ENCODE assay signal across 10 cellular contexts in genomic region chr15:29968099-29968892, GRCh38.
DNase-seq lines count a peak whose midpoint lies in the region; ATAC-seq and TF ChIP-seq lines count a peak whose summit lies in the region.
"Had no signal": no experiment of that assay in that cellular context is flagged by ENCODE, and none has a peak within 500 bp of the region (broad histone marks: within the 10 kb centered on the region; RNA-seq: fewer than 3 reads in every experiment).

No MANE protein-coding gene starts in this region.

- no peaks in the 10 kb centered on the region for H3K36me3 ChIP-seq in GM23248 (ENCODE audit: low read depth)
- no peaks in the 10 kb centered on the region for H3K36me3 ChIP-seq in WERI-Rb-1
- H3K36me3 ChIP-seq in rectal smooth muscle tissue (ENCODE audit: control insufficient read depth, insufficient read depth, low read length) = no peaks in the 10 kb centered on the region

- H3K4me2 ChIP-seq in GM23248 (ENCODE audit: unreplicated experiment) = peak overlapping the region; percentile 48

- no peaks in the 10 kb centered on the region for H3F3A ChIP-seq in GM23248 (ENCODE audit: insufficient read depth)

- ATAC-seq in right cardiac atrium (peak; percentile 21 to 48), sciatic nerve (no peak)

- no peaks in the 10 kb centered on the region for H3K9me3 ChIP-seq in GM23248 (ENCODE audit: low read depth)
- H3K9me3 ChIP-seq in WERI-Rb-1 (ENCODE audit: severe bottlenecking) = no peaks in the 10 kb centered on the region
- H3K9me3 ChIP-seq in right cardiac atrium (ENCODE audit: control insufficient read depth, low read length) = peaks cover 5% of the 10 kb centered on the region

- H3K27me3 ChIP-seq in GM23248 (replicated peaks; ENCODE audit: insufficient read depth) = peaks cover 80% of the 10 kb centered on the region
- no peaks in the 10 kb centered on the region for H3K27me3 ChIP-seq in WERI-Rb-1 (ENCODE audit: insufficient read depth, low read depth, severe bottlenecking)
- no peaks in the 10 kb centered on the region for H3K27me3 ChIP-seq in right cardiac atrium (ENCODE audit: control insufficient read depth, insufficient read depth)
- H3K27me3 ChIP-seq in rectal smooth muscle tissue (ENCODE audit: control insufficient read depth, insufficient read depth, low read length) = peaks cover 11% of the 10 kb centered on the region

- H2AFZ ChIP-seq in GM23248 = no peak overlapping the region

- H3K4me1 ChIP-seq in GM23248 (ENCODE audit: insufficient read depth) (no peaks in the 10 kb centered on the region), right cardiac atrium (ENCODE audit: control insufficient read depth, insufficient read depth, low read length) (peaks cover 6% of the 10 kb centered on the region), rectal smooth muscle tissue (ENCODE audit: control insufficient read depth, insufficient read depth, low read length) (no peaks in the 10 kb centered on the region)

- H3K9ac ChIP-seq in GM23248 = no peak overlapping the region
- no peak overlapping the region for H3K9ac ChIP-seq in rectal smooth muscle tissue (ENCODE audit: low read length)

- no peak overlapping the region for H3K27ac ChIP-seq in GM23248
- no peak overlapping the region for H3K27ac ChIP-seq in WERI-Rb-1
- H3K27ac ChIP-seq in right cardiac atrium (ENCODE audit: low read length) = no peak overlapping the region
- H3K27ac ChIP-seq in rectal smooth muscle tissue (ENCODE audit: low read depth, low read length) = no peak overlapping the region

- no peaks in the 10 kb centered on the region for H3K79me2 ChIP-seq in GM23248 (ENCODE audit: insufficient read depth)

- TF ChIP-seq CTCF in WERI-Rb-1 (IDR thresholded peaks at IDR 0.05; ENCODE audit: low read depth, low read length) = no peak

- intact Hi-C loops in right cardiac atrium (cut with DNase I) (loop anchor here in 1 of 4 donors (10.0 kb wide), 1 partner anchor 67 kb away; no protein-coding TSS in a partner anchor), sciatic nerve (cut with DNase I) (no loop called here)

- WGBS in GM23248 (ENCODE audit: low coverage in 1 of 2, low lambda C conversion rate in 2 of 2, missing lambda C conversion rate in 2 of 2), 2 experiments = 6 to 8% methylated on average over 33 to 65 of the region's 90 CpGs
- WGBS in right cardiac atrium = 4% methylated on average over 90 of the region's 90 CpGs

- no peaks in the 10 kb centered on the region for H4K20me1 ChIP-seq in GM23248 (ENCODE audit: insufficient read depth)

- no peaks in the 10 kb centered on the region for H3K9me2 ChIP-seq in GM23248 (ENCODE audit: insufficient read depth)

- in situ Hi-C loops in GM23248 (cut with MboI) = no loop called here

- DNase-seq in GM23248 (peak; percentile 14), WERI-Rb-1 (peak; percentile 42), right cardiac atrium (peak in 2 of 3 donors; percentile 52 to 55), DMS79 treated with DMSO at 0.1 percent for 48 hours (lab: John Stamatoyannopoulos, UW) (no peak), AML-193 (lab: John Stamatoyannopoulos, UW) (no peak), dedifferentiated amniotic fluid mesenchymal stem cell (ENCODE audit: extremely low spot score) (no peak), sciatic nerve (ENCODE audit: low spot score) (no peak)
- DNase-seq: activated T-cell treated with anti-CD3 and anti-CD28 coated beads, Interleukin-2, amount 50 U/mL, for 4 hours; NCI-H1048 had no signal

- peak overlapping the region; percentile 51 for H3K4me3 ChIP-seq in GM23248
- H3K4me3 ChIP-seq in WERI-Rb-1 (ENCODE audit: low read depth, low read length) = peak overlapping the region; percentile 51
- H3K4me3 ChIP-seq in right cardiac atrium (ENCODE audit: low read length) = peak overlapping the region; percentile 96
- peak overlapping the region; percentile 45 for H3K4me3 ChIP-seq in rectal smooth muscle tissue (ENCODE audit: low read length)

Comparison
In these comparisons a context has a peak if more than half of its experiments do, and no peak if none do; other contexts are left out.
1. DNase-seq: peak in GM23248 (single experiment), WERI-Rb-1 (single experiment) and right cardiac atrium (2 of 3); none in DMS79 treated with DMSO at 0.1 percent for 48 hours (single experiment), AML-193 (0 of 2), dedifferentiated amniotic fluid mesenchymal stem cell (single experiment) and sciatic nerve (single experiment).
2. H3K4me3 ChIP-seq: peak in every context shown above with its lines; median percentile 96 in right cardiac atrium; 51 in GM23248; 51 in WERI-Rb-1; 45 in rectal smooth muscle tissue.